In genomic region chr5:124372457-124372856, GRCh38 we compare ENCODE assay signal across 18 cellular contexts.
"Had no signal": no experiment of that assay in that cellular context is flagged by ENCODE, and none has a peak within 500 bp of the region (broad histone marks: within the 10 kb centered on the region; RNA-seq: fewer than 3 reads in every experiment).

No MANE protein-coding gene starts in this region.

- H3K27ac Mint-ChIP-seq: naive thymus-derived CD8-positive, alpha-beta T cell; stimulated activated naive CD8-positive, alpha-beta T cell treated with anti-CD3 and anti-CD28 coated beads, Interleukin-15, Interleukin-2, amounts not matched to agents 100 ng/mL and 50 ng/mL, for 24 hours; T-cell had no signal

- H3K36me3 Mint-ChIP-seq: naive thymus-derived CD8-positive, alpha-beta T cell; T-cell had no signal

- H3K4me3 ChIP-seq: adrenal gland, colonic mucosa, esophagus squamous epithelium, right atrium auricular region, upper lobe of left lung had no signal

- H3K36me3 ChIP-seq: adrenal gland, colonic mucosa, esophagus squamous epithelium, right atrium auricular region, upper lobe of left lung had no signal

- H3K4me1 ChIP-seq: colonic mucosa had no signal

- H3K4me3 Mint-ChIP-seq: naive thymus-derived CD8-positive, alpha-beta T cell; stimulated activated naive CD8-positive, alpha-beta T cell treated with anti-CD3 and anti-CD28 coated beads, Interleukin-15, Interleukin-2, amounts not matched to agents 100 ng/mL and 50 ng/mL, for 24 hours; T-cell had no signal

- DNase-seq: activated CD4-positive, alpha-beta T cell treated with anti-CD3 and anti-CD28 coated beads, Interleukin-2, amount 50 U/mL, for 4 hours; activated naive CD4-positive, alpha-beta T cell treated with anti-CD3 and anti-CD28 coated beads, Interleukin-2, amount 50 U/mL, for 16 hours; activated T-cell treated with anti-CD3 and anti-CD28 coated beads, Interleukin-2, amount 50 U/mL, for 1 hour; adrenal gland; central memory CD4-positive, alpha-beta T cell; colonic mucosa; effector CD8-positive, alpha-beta T cell; esophagus squamous epithelium; naive thymus-derived CD8-positive, alpha-beta T cell; nucleus accumbens; small intestine; T-cell; T-helper 9 cell; upper lobe of left lung had no signal

- H3K4me1 Mint-ChIP-seq: naive thymus-derived CD8-positive, alpha-beta T cell; T-cell had no signal

- H3K9me3 ChIP-seq: adrenal gland, colonic mucosa, esophagus squamous epithelium, right atrium auricular region, upper lobe of left lung had no signal

- H3K27ac ChIP-seq: adrenal gland, colonic mucosa, esophagus squamous epithelium, right atrium auricular region, upper lobe of left lung had no signal

- FAIRE-seq: endothelial cell of umbilical vein, islet of Langerhans, small intestine had no signal

- H3K27me3 ChIP-seq: adrenal gland, colonic mucosa, esophagus squamous epithelium, right atrium auricular region, upper lobe of left lung had no signal

- H3K27me3 Mint-ChIP-seq: naive thymus-derived CD8-positive, alpha-beta T cell; stimulated activated naive CD8-positive, alpha-beta T cell treated with anti-CD3 and anti-CD28 coated beads, Interleukin-15, Interleukin-2, amounts not matched to agents 100 ng/mL and 50 ng/mL, for 24 hours; T-cell had no signal
